1 cellular context compared by ENCODE assay signal in genomic region chr11:118223992-118224391, GRCh38.
TF ChIP-seq lines count a peak whose summit lies in the region.

No MANE protein-coding gene starts in this region.

TF ChIP-seq in GM12878, 131 proteins besides CTCF, POLR2A, EP300 and RAD21:
- TF ChIP-seq SIN3A (IDR thresholded peaks at IDR 0.05; ENCODE audit: low read depth, low read length) = no peak
- no peak for TF ChIP-seq MXI1 (IDR thresholded peaks at IDR 0.05; ENCODE audit: low read depth, low read length)
- TF ChIP-seq CHD4 (IDR thresholded peaks at IDR 0.05) = no peak
- peak; percentile 45; the same call in 1 of the 2 replicates for TF ChIP-seq RAD51 (IDR thresholded peaks at IDR 0.05)
- no peak for TF ChIP-seq POLR2AphosphoS5 (IDR thresholded peaks at IDR 0.05; ENCODE audit: low read length)
- no peak for TF ChIP-seq PAX5 (IDR thresholded peaks at IDR 0.05; ENCODE audit: borderline replicate concordance, low read depth, low read length)
